1 cellular context compared by ENCODE assay signal in genomic region chr7:4744391-4745264, GRCh38.
TF ChIP-seq lines count a peak whose summit lies in the region.

No MANE protein-coding gene starts in this region.

TF ChIP-seq in HepG2, 621 proteins besides CTCF, POLR2A, EP300 and RAD21 (continued from another document and continues in another):
- peak; percentile 23; the same call in 1 of the 2 replicates for TF ChIP-seq SKIL (CRISPR knock-in tag; IDR thresholded peaks at IDR 0.05; ENCODE audit: borderline replicate concordance)
- TF ChIP-seq TOPORS (CRISPR knock-in tag; IDR thresholded peaks at IDR 0.05) = no peak
- no peak for TF ChIP-seq AGO1 (IDR thresholded peaks at IDR 0.05; ENCODE audit: low read depth, low read length, poor library complexity, severe bottlenecking)
- TF ChIP-seq FOXK1 (CRISPR knock-in tag; IDR thresholded peaks at IDR 0.05; ENCODE audit: borderline replicate concordance, low read depth) = peak; percentile 64
- TF ChIP-seq MYNN (CRISPR knock-in tag; IDR thresholded peaks at IDR 0.05; ENCODE audit: low read depth) = peak; percentile 77; the same call in 1 of the 2 replicates
- no peak for TF ChIP-seq ZBED4 (CRISPR knock-in tag; IDR thresholded peaks at IDR 0.05; ENCODE audit: borderline replicate concordance)
- TF ChIP-seq PRMT3 (CRISPR knock-in tag; IDR thresholded peaks at IDR 0.05; ENCODE audit: borderline replicate concordance, low read depth) = no peak
- peak; percentile 50 for TF ChIP-seq UBTF (CRISPR knock-in tag; IDR thresholded peaks at IDR 0.05)
- TF ChIP-seq CEBPB (IDR thresholded peaks at IDR 0.05; ENCODE audit: borderline replicate concordance, low read depth, low read length) = no peak
- TF ChIP-seq KAT7 (CRISPR knock-in tag; IDR thresholded peaks at IDR 0.05; ENCODE audit: borderline replicate concordance) = no peak
- no peak for TF ChIP-seq MXD4 (CRISPR knock-in tag; IDR thresholded peaks at IDR 0.05)
- TF ChIP-seq ZFP41 (CRISPR knock-in tag; IDR thresholded peaks at IDR 0.05; ENCODE audit: borderline replicate concordance) = no peak
- TF ChIP-seq NAIF1 (CRISPR knock-in tag; IDR thresholded peaks at IDR 0.05; ENCODE audit: borderline replicate concordance) = no peak
- no peak for TF ChIP-seq JUNB (CRISPR knock-in tag; IDR thresholded peaks at IDR 0.05; ENCODE audit: borderline replicate concordance)
- no peak for TF ChIP-seq ZNF652 (CRISPR knock-in tag; IDR thresholded peaks at IDR 0.05; ENCODE audit: borderline replicate concordance, low read depth)
- TF ChIP-seq ZNF558 (CRISPR knock-in tag; IDR thresholded peaks at IDR 0.05; ENCODE audit: borderline replicate concordance) = no peak
- TF ChIP-seq CBX5 (CRISPR knock-in tag; IDR thresholded peaks at IDR 0.05; ENCODE audit: borderline replicate concordance) = no peak
- TF ChIP-seq ZNF883 (CRISPR knock-in tag; IDR thresholded peaks at IDR 0.05; ENCODE audit: not compliant biosample characterization) = no peak
- no peak for TF ChIP-seq ZBTB21 (CRISPR knock-in tag; IDR thresholded peaks at IDR 0.05)
- TF ChIP-seq RERE (CRISPR knock-in tag; IDR thresholded peaks at IDR 0.05; ENCODE audit: low read depth) = no peak
- TF ChIP-seq TARDBP (CRISPR knock-in tag; IDR thresholded peaks at IDR 0.05) = 0 out of 2 replicates have a peak, but pooled peaks have one; percentile 16
- no peak for TF ChIP-seq ZNF282 (IDR thresholded peaks at IDR 0.05; ENCODE audit: partially characterized antibody)
- TF ChIP-seq ZNF775 (CRISPR knock-in tag; IDR thresholded peaks at IDR 0.05; ENCODE audit: borderline replicate concordance) = no peak
- TF ChIP-seq HOXA3 (CRISPR knock-in tag; IDR thresholded peaks at IDR 0.05) = no peak
- TF ChIP-seq RNF219 (CRISPR knock-in tag; IDR thresholded peaks at IDR 0.05) = no peak
- TF ChIP-seq ZNF317 (CRISPR knock-in tag; IDR thresholded peaks at IDR 0.05) = no peak; the same call in 1 of the 2 replicates
- no peak for TF ChIP-seq ZNF510 (CRISPR knock-in tag; IDR thresholded peaks at IDR 0.05; ENCODE audit: low read depth)
- TF ChIP-seq NONO (IDR thresholded peaks at IDR 0.05) = no peak
- TF ChIP-seq NONO (CRISPR knock-in tag; conservative IDR thresholded peaks at IDR 0.05) = peak; percentile 40; the same call in 1 of the 2 replicates
- no peak for TF ChIP-seq KDM5B (CRISPR knock-in tag; IDR thresholded peaks at IDR 0.05; ENCODE audit: borderline replicate concordance)
- TF ChIP-seq ZNF530 (CRISPR knock-in tag; IDR thresholded peaks at IDR 0.05; ENCODE audit: low read depth) = no peak
- no peak for TF ChIP-seq CREB1 (IDR thresholded peaks at IDR 0.05)
- TF ChIP-seq CREB1 (CRISPR knock-in tag; IDR thresholded peaks at IDR 0.05) = no peak
- no peak for TF ChIP-seq SKI (IDR thresholded peaks at IDR 0.05; ENCODE audit: partially characterized antibody)
- no peak for TF ChIP-seq ZNF776 (CRISPR knock-in tag; IDR thresholded peaks at IDR 0.05)
- TF ChIP-seq ZNF430 (CRISPR knock-in tag; IDR thresholded peaks at IDR 0.05) = peak; percentile 17; the same call in 1 of the 2 replicates
- TF ChIP-seq ZNF432 (CRISPR knock-in tag; IDR thresholded peaks at IDR 0.05; ENCODE audit: borderline replicate concordance) = no peak
- TF ChIP-seq ZNF292 (CRISPR knock-in tag; IDR thresholded peaks at IDR 0.05; ENCODE audit: borderline replicate concordance, low read depth) = peak; percentile 39; the same call in 1 of the 2 replicates
- TF ChIP-seq ZFY (CRISPR knock-in tag; IDR thresholded peaks at IDR 0.05) = peak; percentile 9; the same call in 1 of the 2 replicates
- no peak for TF ChIP-seq ZBTB49 (CRISPR knock-in tag; IDR thresholded peaks at IDR 0.05; ENCODE audit: borderline replicate concordance)
- TF ChIP-seq DNMT3B (CRISPR knock-in tag; conservative IDR thresholded peaks at IDR 0.05) = no peak
- TF ChIP-seq ATF5 (CRISPR knock-in tag; IDR thresholded peaks at IDR 0.05; ENCODE audit: low read depth) = no peak
- TF ChIP-seq SAFB2 (CRISPR knock-in tag; IDR thresholded peaks at IDR 0.05; ENCODE audit: borderline replicate concordance, low read depth) = no peak
- TF ChIP-seq ZFP36 (IDR thresholded peaks at IDR 0.05; ENCODE audit: borderline replicate concordance, low read depth, low read length, partially characterized antibody) = no peak
- peak; percentile 77 for TF ChIP-seq GATAD2A (CRISPR knock-in tag; IDR thresholded peaks at IDR 0.05)
- TF ChIP-seq DDIT3 (CRISPR knock-in tag; IDR thresholded peaks at IDR 0.05) = no peak
- peak; percentile 66 for TF ChIP-seq TEAD3 (CRISPR knock-in tag; optimal IDR thresholded peaks at IDR 0.05; ENCODE audit: borderline replicate concordance)
- TF ChIP-seq HDAC6 (IDR thresholded peaks at IDR 0.05; ENCODE audit: low read depth, low read length) = no peak
